ENCODE assay signal across 1 cellular context in the genomic region with DNA sequence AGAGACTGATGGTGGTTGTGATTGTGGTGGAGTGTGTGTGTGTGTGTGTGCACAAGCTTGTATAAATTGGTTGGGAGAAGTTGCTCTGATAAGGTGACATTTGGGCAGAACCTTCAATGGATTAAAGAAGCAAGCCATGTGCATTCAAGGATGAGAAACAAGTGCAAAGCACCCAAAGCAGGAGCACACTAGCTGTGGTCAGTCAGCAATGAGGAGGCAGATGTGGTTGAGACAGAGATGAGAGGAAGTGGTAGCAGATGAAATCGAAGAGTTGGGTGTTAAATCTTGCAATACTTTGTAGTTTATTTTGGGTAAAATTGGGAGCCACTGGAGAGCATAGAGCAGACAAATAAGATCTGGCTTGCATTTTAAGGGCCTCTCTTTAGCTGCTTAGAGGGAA.
TF ChIP-seq lines count a peak whose summit lies in the region.

No MANE protein-coding gene starts in this region.

TF ChIP-seq in H1, 55 proteins besides CTCF, POLR2A, EP300 and RAD21 (continued from another document):
- TF ChIP-seq, protein P1, sequence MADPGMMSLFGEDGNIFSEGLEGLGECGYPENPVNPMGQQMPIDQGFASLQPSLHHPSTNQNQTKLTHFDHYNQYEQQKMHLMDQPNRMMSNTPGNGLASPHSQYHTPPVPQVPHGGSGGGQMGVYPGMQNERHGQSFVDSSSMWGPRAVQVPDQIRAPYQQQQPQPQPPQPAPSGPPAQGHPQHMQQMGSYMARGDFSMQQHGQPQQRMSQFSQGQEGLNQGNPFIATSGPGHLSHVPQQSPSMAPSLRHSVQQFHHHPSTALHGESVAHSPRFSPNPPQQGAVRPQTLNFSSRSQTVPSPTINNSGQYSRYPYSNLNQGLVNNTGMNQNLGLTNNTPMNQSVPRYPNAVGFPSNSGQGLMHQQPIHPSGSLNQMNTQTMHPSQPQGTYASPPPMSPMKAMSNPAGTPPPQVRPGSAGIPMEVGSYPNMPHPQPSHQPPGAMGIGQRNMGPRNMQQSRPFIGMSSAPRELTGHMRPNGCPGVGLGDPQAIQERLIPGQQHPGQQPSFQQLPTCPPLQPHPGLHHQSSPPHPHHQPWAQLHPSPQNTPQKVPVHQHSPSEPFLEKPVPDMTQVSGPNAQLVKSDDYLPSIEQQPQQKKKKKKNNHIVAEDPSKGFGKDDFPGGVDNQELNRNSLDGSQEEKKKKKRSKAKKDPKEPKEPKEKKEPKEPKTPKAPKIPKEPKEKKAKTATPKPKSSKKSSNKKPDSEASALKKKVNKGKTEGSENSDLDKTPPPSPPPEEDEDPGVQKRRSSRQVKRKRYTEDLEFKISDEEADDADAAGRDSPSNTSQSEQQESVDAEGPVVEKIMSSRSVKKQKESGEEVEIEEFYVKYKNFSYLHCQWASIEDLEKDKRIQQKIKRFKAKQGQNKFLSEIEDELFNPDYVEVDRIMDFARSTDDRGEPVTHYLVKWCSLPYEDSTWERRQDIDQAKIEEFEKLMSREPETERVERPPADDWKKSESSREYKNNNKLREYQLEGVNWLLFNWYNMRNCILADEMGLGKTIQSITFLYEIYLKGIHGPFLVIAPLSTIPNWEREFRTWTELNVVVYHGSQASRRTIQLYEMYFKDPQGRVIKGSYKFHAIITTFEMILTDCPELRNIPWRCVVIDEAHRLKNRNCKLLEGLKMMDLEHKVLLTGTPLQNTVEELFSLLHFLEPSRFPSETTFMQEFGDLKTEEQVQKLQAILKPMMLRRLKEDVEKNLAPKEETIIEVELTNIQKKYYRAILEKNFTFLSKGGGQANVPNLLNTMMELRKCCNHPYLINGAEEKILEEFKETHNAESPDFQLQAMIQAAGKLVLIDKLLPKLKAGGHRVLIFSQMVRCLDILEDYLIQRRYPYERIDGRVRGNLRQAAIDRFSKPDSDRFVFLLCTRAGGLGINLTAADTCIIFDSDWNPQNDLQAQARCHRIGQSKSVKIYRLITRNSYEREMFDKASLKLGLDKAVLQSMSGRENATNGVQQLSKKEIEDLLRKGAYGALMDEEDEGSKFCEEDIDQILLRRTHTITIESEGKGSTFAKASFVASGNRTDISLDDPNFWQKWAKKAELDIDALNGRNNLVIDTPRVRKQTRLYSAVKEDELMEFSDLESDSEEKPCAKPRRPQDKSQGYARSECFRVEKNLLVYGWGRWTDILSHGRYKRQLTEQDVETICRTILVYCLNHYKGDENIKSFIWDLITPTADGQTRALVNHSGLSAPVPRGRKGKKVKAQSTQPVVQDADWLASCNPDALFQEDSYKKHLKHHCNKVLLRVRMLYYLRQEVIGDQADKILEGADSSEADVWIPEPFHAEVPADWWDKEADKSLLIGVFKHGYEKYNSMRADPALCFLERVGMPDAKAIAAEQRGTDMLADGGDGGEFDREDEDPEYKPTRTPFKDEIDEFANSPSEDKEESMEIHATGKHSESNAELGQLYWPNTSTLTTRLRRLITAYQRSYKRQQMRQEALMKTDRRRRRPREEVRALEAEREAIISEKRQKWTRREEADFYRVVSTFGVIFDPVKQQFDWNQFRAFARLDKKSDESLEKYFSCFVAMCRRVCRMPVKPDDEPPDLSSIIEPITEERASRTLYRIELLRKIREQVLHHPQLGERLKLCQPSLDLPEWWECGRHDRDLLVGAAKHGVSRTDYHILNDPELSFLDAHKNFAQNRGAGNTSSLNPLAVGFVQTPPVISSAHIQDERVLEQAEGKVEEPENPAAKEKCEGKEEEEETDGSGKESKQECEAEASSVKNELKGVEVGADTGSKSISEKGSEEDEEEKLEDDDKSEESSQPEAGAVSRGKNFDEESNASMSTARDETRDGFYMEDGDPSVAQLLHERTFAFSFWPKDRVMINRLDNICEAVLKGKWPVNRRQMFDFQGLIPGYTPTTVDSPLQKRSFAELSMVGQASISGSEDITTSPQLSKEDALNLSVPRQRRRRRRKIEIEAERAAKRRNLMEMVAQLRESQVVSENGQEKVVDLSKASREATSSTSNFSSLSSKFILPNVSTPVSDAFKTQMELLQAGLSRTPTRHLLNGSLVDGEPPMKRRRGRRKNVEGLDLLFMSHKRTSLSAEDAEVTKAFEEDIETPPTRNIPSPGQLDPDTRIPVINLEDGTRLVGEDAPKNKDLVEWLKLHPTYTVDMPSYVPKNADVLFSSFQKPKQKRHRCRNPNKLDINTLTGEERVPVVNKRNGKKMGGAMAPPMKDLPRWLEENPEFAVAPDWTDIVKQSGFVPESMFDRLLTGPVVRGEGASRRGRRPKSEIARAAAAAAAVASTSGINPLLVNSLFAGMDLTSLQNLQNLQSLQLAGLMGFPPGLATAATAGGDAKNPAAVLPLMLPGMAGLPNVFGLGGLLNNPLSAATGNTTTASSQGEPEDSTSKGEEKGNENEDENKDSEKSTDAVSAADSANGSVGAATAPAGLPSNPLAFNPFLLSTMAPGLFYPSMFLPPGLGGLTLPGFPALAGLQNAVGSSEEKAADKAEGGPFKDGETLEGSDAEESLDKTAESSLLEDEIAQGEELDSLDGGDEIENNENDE (IDR thresholded peaks at IDR 0.05; ENCODE audit: insufficient replicate concordance, low read length): no peak
- TF ChIP-seq CBX5 (IDR thresholded peaks at IDR 0.05; ENCODE audit: low read depth, low read length): no peak
- TF ChIP-seq BCL11A (IDR thresholded peaks at IDR 0.05; ENCODE audit: low read depth in 2 of 2, low read length in 2 of 2): no peak
- TF ChIP-seq MAFK (IDR thresholded peaks at IDR 0.05; ENCODE audit: low read depth, low read length): no peak
- TF ChIP-seq ZNF274 (IDR thresholded peaks at IDR 0.05; ENCODE audit: borderline replicate concordance, extremely low read depth, low read length): no peak
- TF ChIP-seq, protein P2, sequence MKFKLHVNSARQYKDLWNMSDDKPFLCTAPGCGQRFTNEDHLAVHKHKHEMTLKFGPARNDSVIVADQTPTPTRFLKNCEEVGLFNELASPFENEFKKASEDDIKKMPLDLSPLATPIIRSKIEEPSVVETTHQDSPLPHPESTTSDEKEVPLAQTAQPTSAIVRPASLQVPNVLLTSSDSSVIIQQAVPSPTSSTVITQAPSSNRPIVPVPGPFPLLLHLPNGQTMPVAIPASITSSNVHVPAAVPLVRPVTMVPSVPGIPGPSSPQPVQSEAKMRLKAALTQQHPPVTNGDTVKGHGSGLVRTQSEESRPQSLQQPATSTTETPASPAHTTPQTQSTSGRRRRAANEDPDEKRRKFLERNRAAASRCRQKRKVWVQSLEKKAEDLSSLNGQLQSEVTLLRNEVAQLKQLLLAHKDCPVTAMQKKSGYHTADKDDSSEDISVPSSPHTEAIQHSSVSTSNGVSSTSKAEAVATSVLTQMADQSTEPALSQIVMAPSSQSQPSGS (IDR thresholded peaks at IDR 0.05; ENCODE audit: low read length): no peak
- TF ChIP-seq GTF2F1 (IDR thresholded peaks at IDR 0.05; ENCODE audit: borderline replicate concordance, low read depth, low read length): no peak
- no peak for TF ChIP-seq CBX8 (IDR thresholded peaks at IDR 0.05; ENCODE audit: borderline replicate concordance, low read depth, low read length)
- no peak for TF ChIP-seq GABPA (IDR thresholded peaks at IDR 0.05; ENCODE audit: borderline replicate concordance, insufficient read depth, low read length)
- no peak for TF ChIP-seq CEBPB (IDR thresholded peaks at IDR 0.05; ENCODE audit: low read depth, low read length)
- TF ChIP-seq KDM5A (IDR thresholded peaks at IDR 0.05; ENCODE audit: low read length): no peak
- no peak for TF ChIP-seq CTBP2 (IDR thresholded peaks at IDR 0.05; ENCODE audit: borderline replicate concordance, insufficient read depth, insufficient read length, low read length)
- TF ChIP-seq SP1 (IDR thresholded peaks at IDR 0.05; ENCODE audit: low read depth, low read length): no peak
- TF ChIP-seq BRCA1 (IDR thresholded peaks at IDR 0.05; ENCODE audit: low read depth, low read length): no peak
